ENCODE assay signal across 1 cellular context in the genomic region with DNA sequence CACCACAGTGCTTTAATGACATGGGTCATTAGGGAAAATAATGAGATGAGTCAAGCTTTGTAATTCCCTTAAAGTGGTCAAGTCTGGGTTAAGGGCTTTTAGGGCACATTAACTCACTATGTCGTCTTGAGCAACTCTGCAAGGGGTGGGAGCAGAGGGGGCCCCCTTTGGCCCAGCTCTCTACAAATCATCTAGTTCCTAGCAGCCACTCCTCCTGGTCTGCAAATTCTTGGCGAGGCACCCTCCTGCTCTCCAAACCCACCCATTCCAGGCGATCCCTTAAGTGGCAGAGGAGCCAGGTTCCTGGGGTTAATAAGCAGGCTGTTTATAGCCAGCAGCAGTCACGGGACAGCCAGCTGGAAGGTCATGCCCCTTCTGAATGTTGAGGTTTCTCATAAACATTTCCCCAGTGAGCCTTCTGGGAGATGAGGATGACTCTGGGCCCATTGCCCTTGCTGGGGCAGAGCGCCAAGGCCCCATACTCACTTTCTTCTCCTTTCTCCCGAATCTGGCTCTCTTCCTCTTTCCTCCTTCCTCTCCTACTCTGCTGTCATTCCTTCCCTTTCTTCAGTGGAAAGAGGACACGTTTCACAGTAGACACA.
TF ChIP-seq lines count a peak whose summit lies in the region.

No MANE protein-coding gene starts in this region.

TF ChIP-seq in GM23338, 12 proteins besides CTCF, POLR2A, EP300 and RAD21 (continued from another document):
- TF ChIP-seq, protein P1, sequence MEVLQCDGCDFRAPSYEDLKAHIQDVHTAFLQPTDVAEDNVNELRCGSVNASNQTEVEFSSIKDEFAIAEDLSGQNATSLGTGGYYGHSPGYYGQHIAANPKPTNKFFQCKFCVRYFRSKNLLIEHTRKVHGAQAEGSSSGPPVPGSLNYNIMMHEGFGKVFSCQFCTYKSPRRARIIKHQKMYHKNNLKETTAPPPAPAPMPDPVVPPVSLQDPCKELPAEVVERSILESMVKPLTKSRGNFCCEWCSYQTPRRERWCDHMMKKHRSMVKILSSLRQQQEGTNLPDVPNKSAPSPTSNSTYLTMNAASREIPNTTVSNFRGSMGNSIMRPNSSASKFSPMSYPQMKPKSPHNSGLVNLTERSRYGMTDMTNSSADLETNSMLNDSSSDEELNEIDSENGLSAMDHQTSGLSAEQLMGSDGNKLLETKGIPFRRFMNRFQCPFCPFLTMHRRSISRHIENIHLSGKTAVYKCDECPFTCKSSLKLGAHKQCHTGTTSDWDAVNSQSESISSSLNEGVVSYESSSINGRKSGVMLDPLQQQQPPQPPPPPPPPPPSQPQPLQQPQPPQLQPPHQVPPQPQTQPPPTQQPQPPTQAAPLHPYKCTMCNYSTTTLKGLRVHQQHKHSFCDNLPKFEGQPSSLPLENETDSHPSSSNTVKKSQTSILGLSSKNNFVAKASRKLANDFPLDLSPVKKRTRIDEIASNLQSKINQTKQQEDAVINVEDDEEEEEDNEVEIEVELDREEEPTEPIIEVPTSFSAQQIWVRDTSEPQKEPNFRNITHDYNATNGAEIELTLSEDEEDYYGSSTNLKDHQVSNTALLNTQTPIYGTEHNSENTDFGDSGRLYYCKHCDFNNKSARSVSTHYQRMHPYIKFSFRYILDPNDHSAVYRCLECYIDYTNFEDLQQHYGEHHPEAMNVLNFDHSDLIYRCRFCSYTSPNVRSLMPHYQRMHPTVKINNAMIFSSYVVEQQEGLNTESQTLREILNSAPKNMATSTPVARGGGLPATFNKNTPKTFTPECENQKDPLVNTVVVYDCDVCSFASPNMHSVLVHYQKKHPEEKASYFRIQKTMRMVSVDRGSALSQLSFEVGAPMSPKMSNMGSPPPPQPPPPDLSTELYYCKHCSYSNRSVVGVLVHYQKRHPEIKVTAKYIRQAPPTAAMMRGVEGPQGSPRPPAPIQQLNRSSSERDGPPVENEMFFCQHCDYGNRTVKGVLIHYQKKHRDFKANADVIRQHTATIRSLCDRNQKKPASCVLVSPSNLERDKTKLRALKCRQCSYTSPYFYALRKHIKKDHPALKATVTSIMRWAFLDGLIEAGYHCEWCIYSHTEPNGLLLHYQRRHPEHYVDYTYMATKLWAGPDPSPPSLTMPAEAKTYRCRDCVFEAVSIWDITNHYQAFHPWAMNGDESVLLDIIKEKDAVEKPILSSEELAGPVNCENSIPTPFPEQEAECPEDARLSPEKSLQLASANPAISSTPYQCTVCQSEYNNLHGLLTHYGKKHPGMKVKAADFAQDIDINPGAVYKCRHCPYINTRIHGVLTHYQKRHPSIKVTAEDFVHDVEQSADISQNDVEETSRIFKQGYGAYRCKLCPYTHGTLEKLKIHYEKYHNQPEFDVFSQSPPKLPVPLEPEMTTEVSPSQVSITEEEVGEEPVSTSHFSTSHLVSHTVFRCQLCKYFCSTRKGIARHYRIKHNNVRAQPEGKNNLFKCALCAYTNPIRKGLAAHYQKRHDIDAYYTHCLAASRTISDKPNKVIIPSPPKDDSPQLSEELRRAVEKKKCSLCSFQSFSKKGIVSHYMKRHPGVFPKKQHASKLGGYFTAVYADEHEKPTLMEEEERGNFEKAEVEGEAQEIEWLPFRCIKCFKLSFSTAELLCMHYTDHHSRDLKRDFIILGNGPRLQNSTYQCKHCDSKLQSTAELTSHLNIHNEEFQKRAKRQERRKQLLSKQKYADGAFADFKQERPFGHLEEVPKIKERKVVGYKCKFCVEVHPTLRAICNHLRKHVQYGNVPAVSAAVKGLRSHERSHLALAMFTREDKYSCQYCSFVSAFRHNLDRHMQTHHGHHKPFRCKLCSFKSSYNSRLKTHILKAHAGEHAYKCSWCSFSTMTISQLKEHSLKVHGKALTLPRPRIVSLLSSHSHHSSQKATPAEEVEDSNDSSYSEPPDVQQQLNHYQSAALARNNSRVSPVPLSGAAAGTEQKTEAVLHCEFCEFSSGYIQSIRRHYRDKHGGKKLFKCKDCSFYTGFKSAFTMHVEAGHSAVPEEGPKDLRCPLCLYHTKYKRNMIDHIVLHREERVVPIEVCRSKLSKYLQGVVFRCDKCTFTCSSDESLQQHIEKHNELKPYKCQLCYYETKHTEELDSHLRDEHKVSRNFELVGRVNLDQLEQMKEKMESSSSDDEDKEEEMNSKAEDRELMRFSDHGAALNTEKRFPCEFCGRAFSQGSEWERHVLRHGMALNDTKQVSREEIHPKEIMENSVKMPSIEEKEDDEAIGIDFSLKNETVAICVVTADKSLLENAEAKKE (CRISPR knock-in tag; IDR thresholded peaks at IDR 0.05): no peak
- TF ChIP-seq, protein P2, sequence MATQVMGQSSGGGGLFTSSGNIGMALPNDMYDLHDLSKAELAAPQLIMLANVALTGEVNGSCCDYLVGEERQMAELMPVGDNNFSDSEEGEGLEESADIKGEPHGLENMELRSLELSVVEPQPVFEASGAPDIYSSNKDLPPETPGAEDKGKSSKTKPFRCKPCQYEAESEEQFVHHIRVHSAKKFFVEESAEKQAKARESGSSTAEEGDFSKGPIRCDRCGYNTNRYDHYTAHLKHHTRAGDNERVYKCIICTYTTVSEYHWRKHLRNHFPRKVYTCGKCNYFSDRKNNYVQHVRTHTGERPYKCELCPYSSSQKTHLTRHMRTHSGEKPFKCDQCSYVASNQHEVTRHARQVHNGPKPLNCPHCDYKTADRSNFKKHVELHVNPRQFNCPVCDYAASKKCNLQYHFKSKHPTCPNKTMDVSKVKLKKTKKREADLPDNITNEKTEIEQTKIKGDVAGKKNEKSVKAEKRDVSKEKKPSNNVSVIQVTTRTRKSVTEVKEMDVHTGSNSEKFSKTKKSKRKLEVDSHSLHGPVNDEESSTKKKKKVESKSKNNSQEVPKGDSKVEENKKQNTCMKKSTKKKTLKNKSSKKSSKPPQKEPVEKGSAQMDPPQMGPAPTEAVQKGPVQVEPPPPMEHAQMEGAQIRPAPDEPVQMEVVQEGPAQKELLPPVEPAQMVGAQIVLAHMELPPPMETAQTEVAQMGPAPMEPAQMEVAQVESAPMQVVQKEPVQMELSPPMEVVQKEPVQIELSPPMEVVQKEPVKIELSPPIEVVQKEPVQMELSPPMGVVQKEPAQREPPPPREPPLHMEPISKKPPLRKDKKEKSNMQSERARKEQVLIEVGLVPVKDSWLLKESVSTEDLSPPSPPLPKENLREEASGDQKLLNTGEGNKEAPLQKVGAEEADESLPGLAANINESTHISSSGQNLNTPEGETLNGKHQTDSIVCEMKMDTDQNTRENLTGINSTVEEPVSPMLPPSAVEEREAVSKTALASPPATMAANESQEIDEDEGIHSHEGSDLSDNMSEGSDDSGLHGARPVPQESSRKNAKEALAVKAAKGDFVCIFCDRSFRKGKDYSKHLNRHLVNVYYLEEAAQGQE (IDR thresholded peaks at IDR 0.05; ENCODE audit: unreplicated experiment): no peak
- TF ChIP-seq STAT1 (IDR thresholded peaks at IDR 0.05; ENCODE audit: unreplicated experiment) (no peak), CREB1 (CRISPR knock-in tag; IDR thresholded peaks at IDR 0.05; ENCODE audit: low read depth) (no peak), EZH2 (IDR thresholded peaks at IDR 0.05; ENCODE audit: low read depth, unreplicated experiment) (no peak), ZNF331 (CRISPR knock-in tag; IDR thresholded peaks at IDR 0.05; ENCODE audit: low read depth) (no peak)
